ENCODE assay signal across 14 cellular contexts in the genomic region with DNA sequence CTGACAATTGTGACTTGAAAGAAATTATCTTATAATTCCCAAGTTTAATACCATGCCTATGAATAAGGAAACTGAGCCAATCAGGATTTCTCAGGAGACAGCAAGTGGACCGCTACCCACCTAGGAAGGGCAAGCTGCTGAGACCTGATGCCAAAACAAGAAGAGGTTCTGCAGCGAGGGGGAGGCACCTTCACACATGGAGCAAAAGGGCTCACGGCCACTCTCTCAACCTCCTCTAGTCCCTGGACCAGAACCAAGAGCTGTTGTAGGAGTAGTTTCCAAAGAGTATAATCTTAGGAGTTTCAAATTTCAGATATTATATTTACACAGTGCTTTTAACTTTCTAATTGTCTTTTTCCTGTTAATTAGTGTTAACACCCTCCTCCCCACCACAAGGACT.
DNase-seq lines count a peak whose midpoint lies in the region; ATAC-seq and TF ChIP-seq lines count a peak whose summit lies in the region.
"Had no signal": no experiment of that assay in that cellular context is flagged by ENCODE, and none has a peak within 500 bp of the region (broad histone marks: within the 10 kb centered on the region; RNA-seq: fewer than 3 reads in every experiment).

No MANE protein-coding gene starts in this region.

- peak; percentile 51 for DNase-seq in NCI-H510A treated with DMSO at 0.1 percent for 48 hours (lab: John Stamatoyannopoulos, UW)
- DNase-seq in NCI-H510A (lab: John Stamatoyannopoulos, UW): no peak
- peak; percentile 84 for DNase-seq in DMS79 treated with DMSO at 0.1 percent for 48 hours (lab: John Stamatoyannopoulos, UW)
- peak; percentile 37 for DNase-seq in NCI-H69 (lab: John Stamatoyannopoulos, UW)
- no peak for DNase-seq in COLO668 (lab: John Stamatoyannopoulos, UW; ENCODE audit: unreplicated experiment)
- DNase-seq in gastrocnemius medialis: no peak
- DNase-seq: C1 segment of cervical spinal cord; Caco-2; CD4-positive, alpha-beta memory T cell; DMS153; GF-D8; H9 had no signal

- H3K27ac ChIP-seq in gastrocnemius medialis: no peak overlapping the region

- no peak for TF ChIP-seq POLR2A in gastrocnemius medialis (IDR thresholded peaks at IDR 0.05)

- intact Hi-C loops in gastrocnemius medialis (cut with DNase I; ENCODE audit: low total_unique reads): no loop called here

- H3K9me3 ChIP-seq in gastrocnemius medialis: no peaks in the 10 kb centered on the region
- H3K9me3 ChIP-seq: Caco-2 had no signal

- H3K27me3 ChIP-seq in gastrocnemius medialis: no peaks in the 10 kb centered on the region

- TF ChIP-seq CTCF in gastrocnemius medialis (IDR thresholded peaks at IDR 0.05 in 4 of 5, conservative IDR thresholded peaks at IDR 0.05 in 1 of 5): no peak

- no peak for ATAC-seq in gastrocnemius medialis
- ATAC-seq: GM23338, HCT116 had no signal

- no peaks in the 10 kb centered on the region for H3K4me1 ChIP-seq in gastrocnemius medialis
- H3K4me1 ChIP-seq: Caco-2 had no signal

- in situ Hi-C loops in gastrocnemius medialis (cut with MboI; ENCODE audit: low sequenced_read_pairs in 4 of 4): no loop called here

- H3K4me3 ChIP-seq in gastrocnemius medialis: no peak overlapping the region
- H3K4me3 ChIP-seq: GM23338 had no signal

- no peaks in the 10 kb centered on the region for H3K36me3 ChIP-seq in gastrocnemius medialis

Comparison
In these comparisons a context has a peak if more than half of its experiments do, and no peak if none do; other contexts are left out.
1. DNase-seq: peak in NCI-H510A treated with DMSO at 0.1 percent for 48 hours (single experiment), DMS79 treated with DMSO at 0.1 percent for 48 hours (single experiment) and NCI-H69 (single experiment); none in NCI-H510A (single experiment), COLO668 (single experiment) and gastrocnemius medialis (0 of 2).